8 cellular contexts compared by ENCODE assay signal in genomic region chr6:157990321-157991066, GRCh38. TPM values are rescaled to one million over a fixed set of nuclear protein-coding genes. Genes with fewer than 3 reads are reported as not detected.
DNase-seq lines count a peak whose midpoint lies in the region; ATAC-seq and TF ChIP-seq lines count a peak whose summit lies in the region.

No MANE protein-coding gene starts in this region.

- peak; percentile 80 for ATAC-seq in CD4-positive, alpha-beta T cell (ENCODE audit: poor library complexity)
- peak; percentile 51 for ATAC-seq in HG02938 (IDR thresholded peaks at IDR 0.05; ENCODE audit: unreplicated experiment)
- ATAC-seq in activated T-cell treated with anti-CD3 and anti-CD28 coated beads, Interleukin-2, amount 50 U/mL, for 72 hours (replicated peaks in 1 of 2): peak; percentile 86 to 88
- peak; percentile 81 to 85 for ATAC-seq in naive thymus-derived CD8-positive, alpha-beta T cell
- ATAC-seq in GM21515 (IDR thresholded peaks at IDR 0.05; ENCODE audit: unreplicated experiment): no peak

- peaks cover 15% of the 10 kb centered on the region for H3K36me3 ChIP-seq in brain microvascular endothelial cell (replicated peaks)

- H3K4me1 Mint-ChIP-seq in CD4-positive, alpha-beta T cell (ENCODE audit: low read depth): peaks cover 85% of the 10 kb centered on the region
- peaks cover 53% of the 10 kb centered on the region for H3K4me1 Mint-ChIP-seq in activated T-cell treated with anti-CD3 and anti-CD28 coated beads, Interleukin-2, amount 50 U/mL, for 72 hours (ENCODE audit: low read depth)
- peaks cover 26 to 68% (median 60%) of the 10 kb centered on the region in 4 donors for H3K4me1 Mint-ChIP-seq in naive thymus-derived CD8-positive, alpha-beta T cell

- peak overlapping the region; percentile 55 for H3K27ac ChIP-seq in CD4-positive, alpha-beta T cell (ENCODE audit: low read depth, low read length)
- no peak overlapping the region for H3K27ac ChIP-seq in brain microvascular endothelial cell

- H3K27me3 ChIP-seq in CD4-positive, alpha-beta T cell (ENCODE audit: control insufficient read depth, insufficient read depth, low read length): no peaks in the 10 kb centered on the region
- no peaks in the 10 kb centered on the region for H3K27me3 ChIP-seq in brain microvascular endothelial cell (replicated peaks)

- no peak for TF ChIP-seq CTCF in CD4-positive, alpha-beta T cell (IDR thresholded peaks at IDR 0.05)
- no peak for TF ChIP-seq CTCF in brain microvascular endothelial cell (IDR thresholded peaks at IDR 0.05; ENCODE audit: low read depth, low read length, missing control alignments)

- intact Hi-C loops in CD4-positive, alpha-beta T cell (cut with DNase I, micrococcal nuclease): no loop called here

- CTCF ChIA-PET in CD4-positive, alpha-beta T cell (lab: Charles Lee): interaction anchor here (1.9 kb wide), 1 partner anchor 36 kb away, joined by 7 read pairs; no protein-coding TSS in a partner anchor

- in situ Hi-C loops in brain microvascular endothelial cell (cut with HindIII; ENCODE audit: low pct_ligation_motif_present, low sequenced_read_pairs): no loop called here

- no peaks in the 10 kb centered on the region for H3K9me3 Mint-ChIP-seq in CD4-positive, alpha-beta T cell
- H3K9me3 Mint-ChIP-seq in activated T-cell treated with anti-CD3 and anti-CD28 coated beads, Interleukin-2, amount 50 U/mL, for 72 hours: no peaks in the 10 kb centered on the region
- no peaks in the 10 kb centered on the region for H3K9me3 Mint-ChIP-seq in naive thymus-derived CD8-positive, alpha-beta T cell

- H3K4me3 Mint-ChIP-seq in CD4-positive, alpha-beta T cell: peak overlapping the region; percentile 86
- peak overlapping the region; percentile 78 to 83 for H3K4me3 Mint-ChIP-seq in activated T-cell treated with anti-CD3 and anti-CD28 coated beads, Interleukin-2, amount 50 U/mL, for 72 hours
- H3K4me3 Mint-ChIP-seq in naive thymus-derived CD8-positive, alpha-beta T cell: peak overlapping the region; percentile 69 to 91 (median 84)

- H3K9me3 ChIP-seq in CD4-positive, alpha-beta T cell (ENCODE audit: control insufficient read depth, low read length): no peaks in the 10 kb centered on the region

- H3K4me3 ChIP-seq in brain microvascular endothelial cell (ENCODE audit: low read depth, low read length): no peak overlapping the region

- H3K36me3 Mint-ChIP-seq in CD4-positive, alpha-beta T cell (ENCODE audit: low read depth): no peaks in the 10 kb centered on the region
- H3K36me3 Mint-ChIP-seq in activated T-cell treated with anti-CD3 and anti-CD28 coated beads, Interleukin-2, amount 50 U/mL, for 72 hours (ENCODE audit: insufficient read depth in 2 of 2): no peaks in the 10 kb centered on the region
- no peaks in the 10 kb centered on the region for H3K36me3 Mint-ChIP-seq in naive thymus-derived CD8-positive, alpha-beta T cell

- no peaks in the 10 kb centered on the region for H3K27me3 Mint-ChIP-seq in CD4-positive, alpha-beta T cell
- H3K27me3 Mint-ChIP-seq in activated T-cell treated with anti-CD3 and anti-CD28 coated beads, Interleukin-2, amount 50 U/mL, for 72 hours (ENCODE audit: low read depth): no peaks in the 10 kb centered on the region
- no peaks in the 10 kb centered on the region for H3K27me3 Mint-ChIP-seq in naive thymus-derived CD8-positive, alpha-beta T cell

- DNase-seq in CD4-positive, alpha-beta T cell: peak in 3 of 10 experiments; percentile 14 to 37 (median 15)
- peak; percentile 51 to 65 for DNase-seq in activated T-cell treated with anti-CD3 and anti-CD28 coated beads, Interleukin-2, amount 50 U/mL, for 72 hours
- DNase-seq in naive thymus-derived CD8-positive, alpha-beta T cell: peak in 9 of 10 donors; percentile 11 to 67 (median 37)
- no peak for DNase-seq in SHP77 (lab: John Stamatoyannopoulos, UW)
- no peak for DNase-seq in brain microvascular endothelial cell
- no peak for DNase-seq in amygdala (lab: John Stamatoyannopoulos, UW)

- peak overlapping the region; percentile 87 for H3K27ac Mint-ChIP-seq in CD4-positive, alpha-beta T cell
- H3K27ac Mint-ChIP-seq in activated T-cell treated with anti-CD3 and anti-CD28 coated beads, Interleukin-2, amount 50 U/mL, for 72 hours: no peak overlapping the region
- peak overlapping the region; percentile 82 to 98 (median 96) for H3K27ac Mint-ChIP-seq in naive thymus-derived CD8-positive, alpha-beta T cell

- POLR2A ChIA-PET in CD4-positive, alpha-beta T cell (lab: Charles Lee): interaction anchor here (0.6 to 1.9 kb wide), 6 partner anchors 8 to 68 kb away, joined by 3 to 18 read pairs (median 3); partner anchors contain the start of gene SYNJ2
- POLR2A ChIA-PET in naive thymus-derived CD8-positive, alpha-beta T cell (lab: Charles Lee): interaction anchor here (1.0 to 1.6 kb wide), 4 partner anchors 9 to 77 kb away, joined by 4 to 7 read pairs (median 7); partner anchors contain the start of gene SYNJ2

RNA-seq across cellular contexts. Expression of gene SYNJ2, which starts 8.8 kb away (rescaled TPM):
- 10 to 100 TPM; 34.6 to 38.0 TPM for total RNA-seq in CD4-positive, alpha-beta T cell
- 10 to 100 TPM; 22.6 to 29.8 TPM for total RNA-seq in activated T-cell treated with anti-CD3 and anti-CD28 coated beads, Interleukin-2, amount 50 U/mL, for 72 hours
- 10 to 100 TPM; 15.7 to 16.3 TPM for total RNA-seq in naive thymus-derived CD8-positive, alpha-beta T cell
- 1 to 10 TPM; 5.2 to 8.5 (median 8.2) TPM for polyA plus RNA-seq in naive thymus-derived CD8-positive, alpha-beta T cell

Comparison
In these comparisons a context has a peak if more than half of its experiments do, and no peak if none do; other contexts are left out.
1. DNase-seq: peak in activated T-cell treated with anti-CD3 and anti-CD28 coated beads, Interleukin-2, amount 50 U/mL, for 72 hours (2 of 2) and naive thymus-derived CD8-positive, alpha-beta T cell (9 of 10); none in SHP77 (0 of 2), brain microvascular endothelial cell (single experiment) and amygdala (0 of 56).
2. Peak in every context shown above with its lines, with median percentiles within 50 percentile points of each other: H3K4me3 Mint-ChIP-seq.